ENCODE assay signal across 1 cellular context in the genomic region with DNA sequence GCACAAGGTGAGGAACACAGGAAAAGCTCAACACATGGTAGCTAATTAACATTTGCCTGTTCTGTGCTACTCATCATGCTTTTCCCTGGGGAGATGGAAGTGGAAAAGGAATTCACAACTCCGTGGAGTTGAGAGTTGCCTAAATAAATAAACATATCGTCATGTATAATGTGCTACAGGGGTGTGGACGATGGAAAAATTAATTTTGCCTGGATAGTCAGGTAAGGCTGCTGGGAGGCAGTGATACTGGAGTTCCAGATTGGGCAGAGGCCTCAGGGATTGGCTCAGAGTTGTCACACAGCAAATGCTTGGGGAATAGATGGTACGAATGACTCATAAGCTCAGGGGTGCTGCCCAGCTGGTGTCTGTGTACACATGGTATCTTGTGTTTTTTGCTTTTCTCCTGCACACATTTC.
TF ChIP-seq lines count a peak whose summit lies in the region.

No MANE protein-coding gene starts in this region.

TF ChIP-seq in GM12878, 131 proteins besides CTCF, POLR2A, EP300 and RAD21:
- no peak for TF ChIP-seq SUPT20H (IDR thresholded peaks at IDR 0.05; ENCODE audit: borderline replicate concordance, control insufficient read depth, low read depth, low read length)
- TF ChIP-seq, protein P1, sequence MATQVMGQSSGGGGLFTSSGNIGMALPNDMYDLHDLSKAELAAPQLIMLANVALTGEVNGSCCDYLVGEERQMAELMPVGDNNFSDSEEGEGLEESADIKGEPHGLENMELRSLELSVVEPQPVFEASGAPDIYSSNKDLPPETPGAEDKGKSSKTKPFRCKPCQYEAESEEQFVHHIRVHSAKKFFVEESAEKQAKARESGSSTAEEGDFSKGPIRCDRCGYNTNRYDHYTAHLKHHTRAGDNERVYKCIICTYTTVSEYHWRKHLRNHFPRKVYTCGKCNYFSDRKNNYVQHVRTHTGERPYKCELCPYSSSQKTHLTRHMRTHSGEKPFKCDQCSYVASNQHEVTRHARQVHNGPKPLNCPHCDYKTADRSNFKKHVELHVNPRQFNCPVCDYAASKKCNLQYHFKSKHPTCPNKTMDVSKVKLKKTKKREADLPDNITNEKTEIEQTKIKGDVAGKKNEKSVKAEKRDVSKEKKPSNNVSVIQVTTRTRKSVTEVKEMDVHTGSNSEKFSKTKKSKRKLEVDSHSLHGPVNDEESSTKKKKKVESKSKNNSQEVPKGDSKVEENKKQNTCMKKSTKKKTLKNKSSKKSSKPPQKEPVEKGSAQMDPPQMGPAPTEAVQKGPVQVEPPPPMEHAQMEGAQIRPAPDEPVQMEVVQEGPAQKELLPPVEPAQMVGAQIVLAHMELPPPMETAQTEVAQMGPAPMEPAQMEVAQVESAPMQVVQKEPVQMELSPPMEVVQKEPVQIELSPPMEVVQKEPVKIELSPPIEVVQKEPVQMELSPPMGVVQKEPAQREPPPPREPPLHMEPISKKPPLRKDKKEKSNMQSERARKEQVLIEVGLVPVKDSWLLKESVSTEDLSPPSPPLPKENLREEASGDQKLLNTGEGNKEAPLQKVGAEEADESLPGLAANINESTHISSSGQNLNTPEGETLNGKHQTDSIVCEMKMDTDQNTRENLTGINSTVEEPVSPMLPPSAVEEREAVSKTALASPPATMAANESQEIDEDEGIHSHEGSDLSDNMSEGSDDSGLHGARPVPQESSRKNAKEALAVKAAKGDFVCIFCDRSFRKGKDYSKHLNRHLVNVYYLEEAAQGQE (IDR thresholded peaks at IDR 0.05; ENCODE audit: low read depth, low read length) = no peak
- no peak for TF ChIP-seq TARDBP (IDR thresholded peaks at IDR 0.05; ENCODE audit: borderline replicate concordance)
- TF ChIP-seq, protein P2, sequence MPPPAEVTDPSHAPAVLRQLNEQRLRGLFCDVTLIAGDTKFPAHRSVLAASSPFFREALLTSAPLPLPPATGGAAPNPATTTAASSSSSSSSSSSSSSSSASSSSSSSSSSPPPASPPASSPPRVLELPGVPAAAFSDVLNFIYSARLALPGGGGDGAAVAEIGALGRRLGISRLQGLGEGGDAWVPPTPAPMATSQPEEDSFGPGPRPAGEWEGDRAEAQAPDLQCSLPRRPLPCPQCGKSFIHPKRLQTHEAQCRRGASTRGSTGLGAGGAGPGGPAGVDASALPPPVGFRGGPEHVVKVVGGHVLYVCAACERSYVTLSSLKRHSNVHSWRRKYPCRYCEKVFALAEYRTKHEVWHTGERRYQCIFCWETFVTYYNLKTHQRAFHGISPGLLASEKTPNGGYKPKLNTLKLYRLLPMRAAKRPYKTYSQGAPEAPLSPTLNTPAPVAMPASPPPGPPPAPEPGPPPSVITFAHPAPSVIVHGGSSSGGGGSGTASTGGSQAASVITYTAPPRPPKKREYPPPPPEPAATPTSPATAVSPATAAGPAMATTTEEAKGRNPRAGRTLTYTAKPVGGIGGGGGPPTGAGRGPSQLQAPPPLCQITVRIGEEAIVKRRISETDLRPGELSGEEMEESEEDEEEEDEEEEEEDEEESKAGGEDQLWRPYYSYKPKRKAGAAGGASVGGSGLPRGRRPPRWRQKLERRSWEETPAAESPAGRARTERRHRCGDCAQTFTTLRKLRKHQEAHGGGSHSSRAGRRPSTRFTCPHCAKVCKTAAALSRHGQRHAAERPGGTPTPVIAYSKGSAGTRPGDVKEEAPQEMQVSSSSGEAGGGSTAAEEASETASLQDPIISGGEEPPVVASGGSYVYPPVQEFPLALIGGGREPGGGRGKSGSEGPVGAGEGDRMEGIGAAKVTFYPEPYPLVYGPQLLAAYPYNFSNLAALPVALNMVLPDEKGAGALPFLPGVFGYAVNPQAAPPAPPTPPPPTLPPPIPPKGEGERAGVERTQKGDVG (CRISPR knock-in tag; IDR thresholded peaks at IDR 0.05) = no peak
- no peak for TF ChIP-seq CREM (IDR thresholded peaks at IDR 0.05; ENCODE audit: low read depth)
- TF ChIP-seq, protein P3, sequence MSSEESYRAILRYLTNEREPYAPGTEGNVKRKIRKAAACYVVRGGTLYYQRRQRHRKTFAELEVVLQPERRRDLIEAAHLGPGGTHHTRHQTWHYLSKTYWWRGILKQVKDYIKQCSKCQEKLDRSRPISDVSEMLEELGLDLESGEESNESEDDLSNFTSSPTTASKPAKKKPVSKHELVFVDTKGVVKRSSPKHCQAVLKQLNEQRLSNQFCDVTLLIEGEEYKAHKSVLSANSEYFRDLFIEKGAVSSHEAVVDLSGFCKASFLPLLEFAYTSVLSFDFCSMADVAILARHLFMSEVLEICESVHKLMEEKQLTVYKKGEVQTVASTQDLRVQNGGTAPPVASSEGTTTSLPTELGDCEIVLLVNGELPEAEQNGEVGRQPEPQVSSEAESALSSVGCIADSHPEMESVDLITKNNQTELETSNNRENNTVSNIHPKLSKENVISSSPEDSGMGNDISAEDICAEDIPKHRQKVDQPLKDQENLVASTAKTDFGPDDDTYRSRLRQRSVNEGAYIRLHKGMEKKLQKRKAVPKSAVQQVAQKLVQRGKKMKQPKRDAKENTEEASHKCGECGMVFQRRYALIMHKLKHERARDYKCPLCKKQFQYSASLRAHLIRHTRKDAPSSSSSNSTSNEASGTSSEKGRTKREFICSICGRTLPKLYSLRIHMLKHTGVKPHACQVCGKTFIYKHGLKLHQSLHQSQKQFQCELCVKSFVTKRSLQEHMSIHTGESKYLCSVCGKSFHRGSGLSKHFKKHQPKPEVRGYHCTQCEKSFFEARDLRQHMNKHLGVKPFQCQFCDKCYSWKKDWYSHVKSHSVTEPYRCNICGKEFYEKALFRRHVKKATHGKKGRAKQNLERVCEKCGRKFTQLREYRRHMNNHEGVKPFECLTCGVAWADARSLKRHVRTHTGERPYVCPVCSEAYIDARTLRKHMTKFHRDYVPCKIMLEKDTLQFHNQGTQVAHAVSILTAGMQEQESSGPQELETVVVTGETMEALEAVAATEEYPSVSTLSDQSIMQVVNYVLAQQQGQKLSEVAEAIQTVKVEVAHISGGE (CRISPR knock-in tag; IDR thresholded peaks at IDR 0.05) = no peak
- TF ChIP-seq NRF1 (conservative IDR thresholded peaks at IDR 0.05; ENCODE audit: low read depth, low read length) = no peak
- 0 out of 2 replicates have a peak, but pooled peaks have one; percentile 11 for TF ChIP-seq TCF3 (IDR thresholded peaks at IDR 0.05; ENCODE audit: borderline replicate concordance, insufficient read depth, low read depth, low read length)
- no peak for TF ChIP-seq ZNF24 (IDR thresholded peaks at IDR 0.05)
- no peak for TF ChIP-seq CBFB (IDR thresholded peaks at IDR 0.05; ENCODE audit: low read depth)
- TF ChIP-seq MTA2 (IDR thresholded peaks at IDR 0.05; ENCODE audit: low read depth) = no peak
- TF ChIP-seq, protein P4, sequence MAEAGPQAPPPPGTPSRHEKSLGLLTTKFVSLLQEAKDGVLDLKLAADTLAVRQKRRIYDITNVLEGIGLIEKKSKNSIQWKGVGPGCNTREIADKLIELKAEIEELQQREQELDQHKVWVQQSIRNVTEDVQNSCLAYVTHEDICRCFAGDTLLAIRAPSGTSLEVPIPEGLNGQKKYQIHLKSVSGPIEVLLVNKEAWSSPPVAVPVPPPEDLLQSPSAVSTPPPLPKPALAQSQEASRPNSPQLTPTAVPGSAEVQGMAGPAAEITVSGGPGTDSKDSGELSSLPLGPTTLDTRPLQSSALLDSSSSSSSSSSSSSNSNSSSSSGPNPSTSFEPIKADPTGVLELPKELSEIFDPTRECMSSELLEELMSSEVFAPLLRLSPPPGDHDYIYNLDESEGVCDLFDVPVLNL (IDR thresholded peaks at IDR 0.05; ENCODE audit: low read depth, low read length) = no peak
- TF ChIP-seq NBN (IDR thresholded peaks at IDR 0.05) = no peak
- no peak for TF ChIP-seq TAF1 (IDR thresholded peaks at IDR 0.05; ENCODE audit: borderline replicate concordance, low read depth, low read length)
- TF ChIP-seq ASH2L (IDR thresholded peaks at IDR 0.05; ENCODE audit: borderline replicate concordance, low read depth) = no peak
- TF ChIP-seq NR2F1 (conservative IDR thresholded peaks at IDR 0.05) = no peak
- no peak for TF ChIP-seq TBL1XR1 (IDR thresholded peaks at IDR 0.05; ENCODE audit: low read depth, low read length)
- TF ChIP-seq, protein P5, sequence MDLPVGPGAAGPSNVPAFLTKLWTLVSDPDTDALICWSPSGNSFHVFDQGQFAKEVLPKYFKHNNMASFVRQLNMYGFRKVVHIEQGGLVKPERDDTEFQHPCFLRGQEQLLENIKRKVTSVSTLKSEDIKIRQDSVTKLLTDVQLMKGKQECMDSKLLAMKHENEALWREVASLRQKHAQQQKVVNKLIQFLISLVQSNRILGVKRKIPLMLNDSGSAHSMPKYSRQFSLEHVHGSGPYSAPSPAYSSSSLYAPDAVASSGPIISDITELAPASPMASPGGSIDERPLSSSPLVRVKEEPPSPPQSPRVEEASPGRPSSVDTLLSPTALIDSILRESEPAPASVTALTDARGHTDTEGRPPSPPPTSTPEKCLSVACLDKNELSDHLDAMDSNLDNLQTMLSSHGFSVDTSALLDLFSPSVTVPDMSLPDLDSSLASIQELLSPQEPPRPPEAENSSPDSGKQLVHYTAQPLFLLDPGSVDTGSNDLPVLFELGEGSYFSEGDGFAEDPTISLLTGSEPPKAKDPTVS (IDR thresholded peaks at IDR 0.05; ENCODE audit: low read depth, low read length) = no peak
- no peak for TF ChIP-seq KLF5 (IDR thresholded peaks at IDR 0.05; ENCODE audit: partially characterized antibody)
- TF ChIP-seq, protein P6, sequence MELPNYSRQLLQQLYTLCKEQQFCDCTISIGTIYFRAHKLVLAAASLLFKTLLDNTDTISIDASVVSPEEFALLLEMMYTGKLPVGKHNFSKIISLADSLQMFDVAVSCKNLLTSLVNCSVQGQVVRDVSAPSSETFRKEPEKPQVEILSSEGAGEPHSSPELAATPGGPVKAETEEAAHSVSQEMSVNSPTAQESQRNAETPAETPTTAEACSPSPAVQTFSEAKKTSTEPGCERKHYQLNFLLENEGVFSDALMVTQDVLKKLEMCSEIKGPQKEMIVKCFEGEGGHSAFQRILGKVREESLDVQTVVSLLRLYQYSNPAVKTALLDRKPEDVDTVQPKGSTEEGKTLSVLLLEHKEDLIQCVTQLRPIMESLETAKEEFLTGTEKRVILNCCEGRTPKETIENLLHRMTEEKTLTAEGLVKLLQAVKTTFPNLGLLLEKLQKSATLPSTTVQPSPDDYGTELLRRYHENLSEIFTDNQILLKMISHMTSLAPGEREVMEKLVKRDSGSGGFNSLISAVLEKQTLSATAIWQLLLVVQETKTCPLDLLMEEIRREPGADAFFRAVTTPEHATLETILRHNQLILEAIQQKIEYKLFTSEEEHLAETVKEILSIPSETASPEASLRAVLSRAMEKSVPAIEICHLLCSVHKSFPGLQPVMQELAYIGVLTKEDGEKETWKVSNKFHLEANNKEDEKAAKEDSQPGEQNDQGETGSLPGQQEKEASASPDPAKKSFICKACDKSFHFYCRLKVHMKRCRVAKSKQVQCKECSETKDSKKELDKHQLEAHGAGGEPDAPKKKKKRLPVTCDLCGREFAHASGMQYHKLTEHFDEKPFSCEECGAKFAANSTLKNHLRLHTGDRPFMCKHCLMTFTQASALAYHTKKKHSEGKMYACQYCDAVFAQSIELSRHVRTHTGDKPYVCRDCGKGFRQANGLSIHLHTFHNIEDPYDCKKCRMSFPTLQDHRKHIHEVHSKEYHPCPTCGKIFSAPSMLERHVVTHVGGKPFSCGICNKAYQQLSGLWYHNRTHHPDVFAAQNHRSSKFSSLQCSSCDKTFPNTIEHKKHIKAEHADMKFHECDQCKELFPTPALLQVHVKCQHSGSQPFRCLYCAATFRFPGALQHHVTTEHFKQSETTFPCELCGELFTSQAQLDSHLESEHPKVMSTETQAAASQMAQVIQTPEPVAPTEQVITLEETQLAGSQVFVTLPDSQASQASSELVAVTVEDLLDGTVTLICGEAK (IDR thresholded peaks at IDR 0.05; ENCODE audit: borderline replicate concordance) = no peak
- TF ChIP-seq IKZF1 (conservative IDR thresholded peaks at IDR 0.05) = peak; percentile 54
- TF ChIP-seq MYC (IDR thresholded peaks at IDR 0.05; ENCODE audit: insufficient read depth, insufficient read length, insufficient replicate concordance, low read length, severe bottlenecking) = no peak
- no peak for TF ChIP-seq IRF4 (IDR thresholded peaks at IDR 0.05; ENCODE audit: low read depth, low read length)
- peak; percentile 70 for TF ChIP-seq MEF2B (IDR thresholded peaks at IDR 0.05; ENCODE audit: partially characterized antibody, poor library complexity, severe bottlenecking)
- no peak for TF ChIP-seq WRNIP1 (IDR thresholded peaks at IDR 0.05; ENCODE audit: borderline replicate concordance, low read depth, low read length)
- TF ChIP-seq, protein P7, sequence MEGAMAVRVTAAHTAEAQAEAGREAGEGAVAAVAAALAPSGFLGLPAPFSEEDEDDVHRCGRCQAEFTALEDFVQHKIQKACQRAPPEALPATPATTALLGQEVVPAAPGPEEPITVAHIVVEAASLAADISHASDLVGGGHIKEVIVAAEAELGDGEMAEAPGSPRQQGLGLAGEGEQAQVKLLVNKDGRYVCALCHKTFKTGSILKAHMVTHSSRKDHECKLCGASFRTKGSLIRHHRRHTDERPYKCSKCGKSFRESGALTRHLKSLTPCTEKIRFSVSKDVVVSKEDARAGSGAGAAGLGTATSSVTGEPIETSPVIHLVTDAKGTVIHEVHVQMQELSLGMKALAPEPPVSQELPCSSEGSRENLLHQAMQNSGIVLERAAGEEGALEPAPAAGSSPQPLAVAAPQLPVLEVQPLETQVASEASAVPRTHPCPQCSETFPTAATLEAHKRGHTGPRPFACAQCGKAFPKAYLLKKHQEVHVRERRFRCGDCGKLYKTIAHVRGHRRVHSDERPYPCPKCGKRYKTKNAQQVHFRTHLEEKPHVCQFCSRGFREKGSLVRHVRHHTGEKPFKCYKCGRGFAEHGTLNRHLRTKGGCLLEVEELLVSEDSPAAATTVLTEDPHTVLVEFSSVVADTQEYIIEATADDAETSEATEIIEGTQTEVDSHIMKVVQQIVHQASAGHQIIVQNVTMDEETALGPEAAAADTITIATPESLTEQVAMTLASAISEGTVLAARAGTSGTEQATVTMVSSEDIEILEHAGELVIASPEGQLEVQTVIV (IDR thresholded peaks at IDR 0.05; ENCODE audit: borderline replicate concordance, partially characterized antibody) = no peak
- TF ChIP-seq, protein P8, sequence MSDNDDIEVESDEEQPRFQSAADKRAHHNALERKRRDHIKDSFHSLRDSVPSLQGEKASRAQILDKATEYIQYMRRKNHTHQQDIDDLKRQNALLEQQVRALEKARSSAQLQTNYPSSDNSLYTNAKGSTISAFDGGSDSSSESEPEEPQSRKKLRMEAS (IDR thresholded peaks at IDR 0.05; ENCODE audit: low read depth, low read length) = no peak
- no peak for TF ChIP-seq RBBP5 (conservative IDR thresholded peaks at IDR 0.05)
- peak; percentile 31 to 40; a peak in 2 of 4 replicates for TF ChIP-seq IKZF2 (IDR thresholded peaks at IDR 0.05)
- no peak for TF ChIP-seq HDAC2 (IDR thresholded peaks at IDR 0.05)
- TF ChIP-seq PML (IDR thresholded peaks at IDR 0.05; ENCODE audit: low read length) = no peak
- no peak for TF ChIP-seq HDAC6 (IDR thresholded peaks at IDR 0.05; ENCODE audit: unreplicated experiment)
